Comparison of ENCODE assay signal across 9 cellular contexts in genomic region chr11:60801194-60801593, GRCh38. TPM values are rescaled to one million over a fixed set of nuclear protein-coding genes. Genes with fewer than 3 reads are reported as not detected.
"Had no signal": no experiment of that assay in that cellular context is flagged by ENCODE, and none has a peak within 500 bp of the region (broad histone marks: within the 10 kb centered on the region; RNA-seq: fewer than 3 reads in every experiment).

No MANE protein-coding gene starts in this region.

- H3K4me3 ChIP-seq: GM23248, HAP-1, K562 had no signal

- H3K4me1 ChIP-seq: HAP-1 had no signal

- H3K27ac ChIP-seq: GM23248 had no signal

- H3K9me3 ChIP-seq: HAP-1 had no signal

- H2AFZ ChIP-seq: GM23248 had no signal

- H3K36me3 ChIP-seq: HAP-1 had no signal

- ATAC-seq: K562 had no signal

- DNase-seq: GM23248, GOT3, H7, IMR-90, KG1 had no signal

RNA-seq across cellular contexts. Expression of gene MS4A10, which starts 16.1 kb away (rescaled TPM):
- total RNA-seq: GM23248, H4, H7, HT-29, IMR-90, K562 had no signal

RNA-seq across cellular contexts. Expression of gene MS4A15, which starts 44.5 kb away (rescaled TPM):
- total RNA-seq: GM23248, H4, HT-29, IMR-90, K562 had no signal

RNA-seq across cellular contexts. Expression of gene PTGDR2, which starts 54.6 kb away (rescaled TPM):
- total RNA-seq: GM23248, H4 had no signal
